12 cellular contexts compared by ENCODE assay signal in genomic region chr14:61260939-61261776, GRCh38. TPM values are rescaled to one million over a fixed set of nuclear protein-coding genes. Genes with fewer than 3 reads are reported as not detected.
DNase-seq lines count a peak whose midpoint lies in the region; ATAC-seq and TF ChIP-seq lines count a peak whose summit lies in the region.
"Had no signal": no experiment of that assay in that cellular context is flagged by ENCODE, and none has a peak within 500 bp of the region (broad histone marks: within the 10 kb centered on the region; RNA-seq: fewer than 3 reads in every experiment).

No MANE protein-coding gene starts in this region.

- H3K36me3 Mint-ChIP-seq in type B pancreatic cell: no peaks in the 10 kb centered on the region
- H3K36me3 Mint-ChIP-seq: activated CD4-positive, alpha-beta memory T cell treated with anti-CD3 and anti-CD28 coated beads for 36 hours had no signal

- DNase-seq in NCI-H748 (lab: John Stamatoyannopoulos, UW; ENCODE audit: unreplicated experiment): peak; percentile 39
- DNase-seq in NCI-H748 treated with DMSO at 0.1 percent for 48 hours (lab: John Stamatoyannopoulos, UW): no peak
- DNase-seq in RPMI7951 (ENCODE audit: low read depth): peak; percentile 55
- DNase-seq in fibroblast of the aortic adventitia (ENCODE audit: low read depth): peak; percentile 95
- no peak for DNase-seq in type B pancreatic cell (ENCODE audit: extremely low spot score, unreplicated experiment)
- no peak for DNase-seq in Ammon's horn (ENCODE audit: low spot score)
- no peak for DNase-seq in putamen (ENCODE audit: low spot score)
- DNase-seq: activated CD4-positive, alpha-beta memory T cell treated with anti-CD3 and anti-CD28 coated beads for 36 hours; NCI-H446 treated with DMSO at 0.1 percent for 48 hours; right cardiac atrium had no signal

- H3K4me3 ChIP-seq in fibroblast of the aortic adventitia (ENCODE audit: low read depth, low read length): no peak overlapping the region

- no peak overlapping the region for H3K4me3 Mint-ChIP-seq in type B pancreatic cell
- H3K4me3 Mint-ChIP-seq: activated CD4-positive, alpha-beta memory T cell treated with anti-CD3 and anti-CD28 coated beads for 36 hours; B cell had no signal

- ATAC-seq in GM19328 (IDR thresholded peaks at IDR 0.05; ENCODE audit: unreplicated experiment): no peak
- ATAC-seq: right cardiac atrium had no signal

- TF ChIP-seq CTCF in fibroblast of the aortic adventitia (IDR thresholded peaks at IDR 0.05; ENCODE audit: insufficient read depth, low read length) (peak; percentile 44), type B pancreatic cell (conservative IDR thresholded peaks at IDR 0.05) (no peak)

- H3K27me3 Mint-ChIP-seq in type B pancreatic cell: peaks cover 8% of the 10 kb centered on the region

- H3K9me3 Mint-ChIP-seq in type B pancreatic cell: no peaks in the 10 kb centered on the region
- H3K9me3 Mint-ChIP-seq: activated CD4-positive, alpha-beta memory T cell treated with anti-CD3 and anti-CD28 coated beads for 36 hours had no signal

- peaks cover 63% of the 10 kb centered on the region for H3K4me1 Mint-ChIP-seq in type B pancreatic cell (ENCODE audit: unreplicated experiment)
- H3K4me1 Mint-ChIP-seq: B cell had no signal

- H3K27ac Mint-ChIP-seq in type B pancreatic cell: peak overlapping the region; percentile 15
- H3K27ac Mint-ChIP-seq: activated CD4-positive, alpha-beta memory T cell treated with anti-CD3 and anti-CD28 coated beads for 36 hours; B cell had no signal

RNA-seq across cellular contexts. Expression of gene TMEM30B, which starts 20.0 kb away (rescaled TPM):
- total RNA-seq in RPMI7951 (2014; rRNA removed; shearing (Covaris generic)): not detected in 2 replicates
- 3.8 and 4.9 TPM in 2 replicates for total RNA-seq in fibroblast of the aortic adventitia (ENCODE audit: low replicate concordance)
- 12.2 and 25.3 TPM in 2 replicates for total RNA-seq in type B pancreatic cell (ENCODE audit: low replicate concordance)

Comparison
In these comparisons a context has a peak if more than half of its experiments do, and no peak if none do; other contexts are left out.
1. DNase-seq: peak in NCI-H748 (single experiment), RPMI7951 (single experiment) and fibroblast of the aortic adventitia (single experiment); none in NCI-H748 treated with DMSO at 0.1 percent for 48 hours (single experiment), type B pancreatic cell (single experiment), Ammon's horn (single experiment) and putamen (single experiment).